In genomic region chr17:1367351-1367745, GRCh38 we compare ENCODE assay signal across 8 cellular contexts. TPM values are rescaled to one million over a fixed set of nuclear protein-coding genes. Genes with fewer than 3 reads are reported as not detected.
DNase-seq lines count a peak whose midpoint lies in the region; ATAC-seq and TF ChIP-seq lines count a peak whose summit lies in the region.
"Had no signal": no experiment of that assay in that cellular context is flagged by ENCODE, and none has a peak within 500 bp of the region (broad histone marks: within the 10 kb centered on the region; RNA-seq: fewer than 3 reads in every experiment).

No MANE protein-coding gene starts in this region.

- H4K20me1 ChIP-seq in GM23338 (replicated peaks; ENCODE audit: insufficient read depth) (peaks cover 76% of the 10 kb centered on the region), SU-DHL-6 (ENCODE audit: low read depth, low read length) (peaks cover 47% of the 10 kb centered on the region), fibroblast of lung (ENCODE audit: control insufficient read depth, extremely low read depth, insufficient read depth, low read length) (peaks cover 8% of the 10 kb centered on the region)

- peaks cover 30% of the 10 kb centered on the region for H3K4me1 ChIP-seq in GM23338 (ENCODE audit: insufficient read depth)
- H3K4me1 ChIP-seq in fibroblast of lung (ENCODE audit: control insufficient read depth, extremely low read depth, insufficient read depth, low read length): peaks cover 23% of the 10 kb centered on the region
- peaks cover 28 to 46% (median 44%) of the 10 kb centered on the region in 3 donors for H3K4me1 ChIP-seq in skeletal muscle tissue (ENCODE audit: control insufficient read depth in 3 of 3, insufficient read depth in 3 of 3, low read length in 3 of 3)

- no peak overlapping the region for H3K9ac ChIP-seq in SU-DHL-6 (ENCODE audit: low read length)
- H3K9ac ChIP-seq in fibroblast of lung (ENCODE audit: insufficient read depth, low read length): no peak overlapping the region
- no peak overlapping the region for H3K9ac ChIP-seq in skeletal muscle tissue (ENCODE audit: low read depth in 1 of 3, low read length in 3 of 3)

- H3K36me3 Mint-ChIP-seq in GM23338 (ENCODE audit: low read depth): peaks cover 40% of the 10 kb centered on the region

- peak overlapping the region; percentile 15 for H3K27ac ChIP-seq in GM23338 (ENCODE audit: low read depth)
- H3K27ac ChIP-seq in SU-DHL-6 (ENCODE audit: low read depth, low read length): peak overlapping the region; percentile 25; the same call in 1 of the 2 replicates
- H3K27ac ChIP-seq in fibroblast of lung (ENCODE audit: insufficient read depth, low read length): peak overlapping the region; percentile 43
- H3K27ac ChIP-seq in skeletal muscle tissue (ENCODE audit: low read depth, low read length): peak overlapping the region; percentile 33

- H3K9me3 ChIP-seq in SU-DHL-6 (ENCODE audit: insufficient read depth, low read length): no peaks in the 10 kb centered on the region
- H3K9me3 ChIP-seq in fibroblast of lung (ENCODE audit: control insufficient read depth, insufficient read depth, low read depth, low read length): no peaks in the 10 kb centered on the region
- no peaks in the 10 kb centered on the region for H3K9me3 ChIP-seq in skeletal muscle tissue (ENCODE audit: control insufficient read depth in 3 of 3, low read length in 3 of 3)

- H3F3A ChIP-seq in GM23338 (replicated peaks; ENCODE audit: low read depth) (peaks cover 49% of the 10 kb centered on the region), SU-DHL-6 (ENCODE audit: insufficient read depth) (peaks cover 40% of the 10 kb centered on the region)

- H3K27me3 ChIP-seq in GM23338 (ENCODE audit: insufficient read depth) (no peaks in the 10 kb centered on the region), SU-DHL-6 (ENCODE audit: low read length) (no peaks in the 10 kb centered on the region), fibroblast of lung (ENCODE audit: control insufficient read depth, insufficient read depth, low read length) (no peaks in the 10 kb centered on the region), skeletal muscle tissue (ENCODE audit: control insufficient read depth in 3 of 3, insufficient read depth in 3 of 3, low read length in 3 of 3) (no peaks in the 10 kb centered on the region)

- H3K4me3 Mint-ChIP-seq in GM23338: no peak overlapping the region; the same call in 2 of the 3 replicates

- peak overlapping the region; percentile 79 for H3K27ac Mint-ChIP-seq in GM23338

- peak overlapping the region; percentile 46; the same call in 1 of the 2 replicates for H3K4me2 ChIP-seq in GM23338
- H3K4me2 ChIP-seq in SU-DHL-6 (ENCODE audit: low read depth, low read length, poor library complexity, severe bottlenecking): no peak overlapping the region
- peak overlapping the region; percentile 47 for H3K4me2 ChIP-seq in fibroblast of lung (ENCODE audit: extremely low read depth, insufficient read depth, low read length)

- H3K4me3 ChIP-seq in GM23338 (peak overlapping the region; percentile 8; the same call in 1 of the 2 replicates), SU-DHL-6 (ENCODE audit: insufficient read depth, low read length, poor library complexity, severe bottlenecking) (no peak overlapping the region), fibroblast of lung (replicated peaks in 1 of 4; ENCODE audit: control extremely low read depth in 1 of 4, insufficient read depth in 1 of 4, low read depth in 3 of 4, low read length in 4 of 4) (no peak overlapping the region), skeletal muscle tissue (ENCODE audit: low read length in 3 of 3) (no peak overlapping the region)

- no peak for DNase-seq in GM23338 (ENCODE audit: low spot score)
- peak in 1 of 2 donors; percentile 64 for DNase-seq in fibroblast of lung (ENCODE audit: low read depth in 2 of 2)
- DNase-seq in middle frontal gyrus (ENCODE audit: extremely low spot score, low spot score): no peak
- no peak for DNase-seq in activated CD4-positive, CD25-positive, alpha-beta regulatory T cell treated with anti-CD3 and anti-CD28 coated beads, Interleukin-2, amount 50 U/mL, for 72 hours
- DNase-seq: T-helper 2 cell had no signal

- H3K27me3 Mint-ChIP-seq in GM23338 (ENCODE audit: insufficient read depth, low read depth, poor library complexity): peaks cover 7% of the 10 kb centered on the region

- H3K36me3 ChIP-seq in GM23338 (ENCODE audit: insufficient read depth) (peaks cover 17% of the 10 kb centered on the region), SU-DHL-6 (ENCODE audit: low read length) (peaks cover 16% of the 10 kb centered on the region), fibroblast of lung (ENCODE audit: control insufficient read depth, insufficient read depth, low read length) (peaks cover 6% of the 10 kb centered on the region), skeletal muscle tissue (ENCODE audit: control insufficient read depth in 3 of 3, insufficient read depth in 3 of 3, low read length in 3 of 3) (peaks cover 0 to 6% (median 5%) of the 10 kb centered on the region in 3 donors)

- H3K9me3 Mint-ChIP-seq in GM23338: no peaks in the 10 kb centered on the region

- no peak overlapping the region for H2AFZ ChIP-seq in GM23338
- H2AFZ ChIP-seq in SU-DHL-6 (ENCODE audit: low read depth, low read length, severe bottlenecking): no peak overlapping the region
- H2AFZ ChIP-seq in fibroblast of lung (ENCODE audit: low read length): no peak overlapping the region

- ATAC-seq in GM23338: no peak
- no peak for ATAC-seq in GM21717 (IDR thresholded peaks at IDR 0.05; ENCODE audit: unreplicated experiment)

- TF ChIP-seq CTCF in GM23338 (conservative IDR thresholded peaks at IDR 0.05; ENCODE audit: low read depth in 2 of 2): no peak
- TF ChIP-seq CTCF in SU-DHL-6 (IDR thresholded peaks at IDR 0.05; ENCODE audit: insufficient read depth, low read length, poor library complexity, severe bottlenecking): no peak
- TF ChIP-seq CTCF in fibroblast of lung (conservative IDR thresholded peaks at IDR 0.05 in 1 of 2, IDR thresholded peaks at IDR 0.05 in 1 of 2; ENCODE audit: low read depth in 1 of 2, low read length in 2 of 2): no peak

- H3K4me1 Mint-ChIP-seq in GM23338: peaks cover 51% of the 10 kb centered on the region

- H3K9me2 ChIP-seq in GM23338 (ENCODE audit: insufficient read depth) (no peaks in the 10 kb centered on the region), SU-DHL-6 (replicated peaks; ENCODE audit: insufficient read depth, low read length) (no peaks in the 10 kb centered on the region)

- H3K79me2 ChIP-seq in GM23338 (replicated peaks; ENCODE audit: insufficient read depth): peaks cover 97% of the 10 kb centered on the region
- H3K79me2 ChIP-seq in SU-DHL-6 (ENCODE audit: insufficient read depth, low read length): peaks cover 98% of the 10 kb centered on the region
- peaks cover 95% of the 10 kb centered on the region for H3K79me2 ChIP-seq in fibroblast of lung (ENCODE audit: control insufficient read depth, insufficient read depth, low read length)

TF ChIP-seq in GM23338, 12 proteins besides CTCF, POLR2A, EP300 and RAD21 (continues in another document):
- no peak for TF ChIP-seq STAT1 (IDR thresholded peaks at IDR 0.05; ENCODE audit: unreplicated experiment)
- no peak for TF ChIP-seq ZNF331 (CRISPR knock-in tag; IDR thresholded peaks at IDR 0.05; ENCODE audit: low read depth)

RNA-seq across cellular contexts. Expression of gene YWHAE, which starts 32.7 kb away (rescaled TPM):
- total RNA-seq in GM23338 (2014; rRNA removed; shearing (Covaris generic)): 1,251 and 1,409 TPM in 2 replicates
- polyA plus RNA-seq in GM23338 (2016; fragmentation: Nextera tagmentation; extraction: Ambion mirVana) (1,271 and 1,283 TPM in 2 replicates), fibroblast of lung (1,742 and 2,155 TPM in 2 replicates)
- total RNA-seq in fibroblast of lung (307 and 364 TPM in 2 replicates), skeletal muscle tissue (280 TPM)
- polyA plus RNA-seq in fibroblast of lung (2012): 1,148 and 1,177 TPM in 2 replicates
- 123 and 135 TPM in 2 replicates for polyA minus RNA-seq in fibroblast of lung (ENCODE audit: low replicate concordance)
